In genomic region chr6:30723843-30724741, GRCh38 we compare ENCODE assay signal across 5 cellular contexts. TPM values are rescaled to one million over a fixed set of nuclear protein-coding genes. Genes with fewer than 3 reads are reported as not detected.
DNase-seq lines count a peak whose midpoint lies in the region; TF ChIP-seq lines count a peak whose summit lies in the region.
"Not testable (repeated sequence)": the region's sequence is repeated elsewhere in the genome, so short reads cannot be mapped to it uniquely, and the experiment has no call there.

No MANE protein-coding gene starts in this region.

- H3K27ac ChIP-seq in RWPE1 = peak overlapping the region; percentile 71

- H3K4me3 Mint-ChIP-seq in activated naive CD4-positive, alpha-beta T cell treated with anti-CD3 and anti-CD28 coated beads, Interleukin-2, amount 50 U/mL, for 24 hours = peak overlapping the region; percentile 67
- peak overlapping the region; percentile 97 for H3K4me3 Mint-ChIP-seq in nephron progenitor cell

- not testable (repeated sequence) for H3K27me3 ChIP-seq in GM06990 (replicated peaks; ENCODE audit: control insufficient read depth, insufficient read depth, low read length)

- POLR2A ChIA-PET in RWPE1 (lab: Yijun Ruan, JAX; ENCODE audit: low non-redundant PET) = interaction anchor here (0.6 to 0.8 kb wide), 2 partner anchors 115 to 175 kb away, joined by 3 to 5 read pairs; no protein-coding TSS in a partner anchor

- H3K27me3 Mint-ChIP-seq in activated naive CD4-positive, alpha-beta T cell treated with anti-CD3 and anti-CD28 coated beads, Interleukin-2, amount 50 U/mL, for 24 hours; nephron progenitor cell (ENCODE audit: low read depth, poor library complexity): not testable (repeated sequence)

- peak overlapping the region; percentile 86 for H3K27ac Mint-ChIP-seq in activated naive CD4-positive, alpha-beta T cell treated with anti-CD3 and anti-CD28 coated beads, Interleukin-2, amount 50 U/mL, for 24 hours
- peak overlapping the region; percentile 99 for H3K27ac Mint-ChIP-seq in nephron progenitor cell

- CTCF ChIA-PET in RWPE1 (lab: Yijun Ruan, JAX) = interaction anchor here (1.0 to 3.3 kb wide), 2 partner anchors 37 to 44 kb away, joined by 6 to 31 read pairs; no protein-coding TSS in a partner anchor

- H3K36me3 Mint-ChIP-seq in activated naive CD4-positive, alpha-beta T cell treated with anti-CD3 and anti-CD28 coated beads, Interleukin-2, amount 50 U/mL, for 24 hours = peaks cover 19% of the 10 kb centered on the region
- peaks cover 48% of the 10 kb centered on the region for H3K36me3 Mint-ChIP-seq in nephron progenitor cell (ENCODE audit: low read depth)

- not testable (repeated sequence) for H3K9me3 Mint-ChIP-seq in activated naive CD4-positive, alpha-beta T cell treated with anti-CD3 and anti-CD28 coated beads, Interleukin-2, amount 50 U/mL, for 24 hours; nephron progenitor cell

- peaks cover 43% of the 10 kb centered on the region for H3K4me1 Mint-ChIP-seq in activated naive CD4-positive, alpha-beta T cell treated with anti-CD3 and anti-CD28 coated beads, Interleukin-2, amount 50 U/mL, for 24 hours
- peaks cover 42% of the 10 kb centered on the region for H3K4me1 Mint-ChIP-seq in nephron progenitor cell

- not testable (repeated sequence) for TF ChIP-seq CTCF in GM06990 (IDR thresholded peaks at IDR 0.05; ENCODE audit: insufficient read depth, low read length, poor library complexity, severe bottlenecking); RWPE1 (conservative IDR thresholded peaks at IDR 0.05; ENCODE audit: low read depth); nephron progenitor cell (IDR thresholded peaks at IDR 0.05)
- TF ChIP-seq CTCF in epithelial cell of proximal tubule (conservative IDR thresholded peaks at IDR 0.05; ENCODE audit: low read depth, low read length) = peak; percentile 5

- 0 out of 2 replicates have a peak overlapping the region, but pooled peaks have one; percentile 10 for H3K4me3 ChIP-seq in GM06990 (replicated peaks; ENCODE audit: low read depth, low read length)
- H3K4me3 ChIP-seq in epithelial cell of proximal tubule (ENCODE audit: low read depth, low read length) = not testable (repeated sequence)

- not testable (repeated sequence) for DNase-seq in GM06990 (ENCODE audit: extremely low read depth, insufficient read length); RWPE1 (ENCODE audit: low spot score); epithelial cell of proximal tubule (ENCODE audit: low read depth); nephron progenitor cell

- H3K36me3 ChIP-seq in GM06990 (ENCODE audit: control insufficient read depth, insufficient read depth, low read length) = peaks cover 37% of the 10 kb centered on the region

RNA-seq across cellular contexts. Expression of gene TUBB, which starts 3.9 kb away (rescaled TPM):
- 1,157 and 1,940 TPM in 2 replicates for total RNA-seq in epithelial cell of proximal tubule

RNA-seq across cellular contexts. Expression of gene MDC1, which starts 7.0 kb away (rescaled TPM):
- 11.4 and 20.7 TPM in 2 replicates for total RNA-seq in epithelial cell of proximal tubule

RNA-seq across cellular contexts. Expression of gene FLOT1, which starts 18.4 kb away (rescaled TPM):
- 91.7 and 100 TPM in 2 replicates for total RNA-seq in epithelial cell of proximal tubule

RNA-seq across cellular contexts. Expression of gene IER3, which starts 20.3 kb away (rescaled TPM):
- total RNA-seq in epithelial cell of proximal tubule = 336 and 354 TPM in 2 replicates

RNA-seq across cellular contexts. Expression of gene NRM, which starts 33.3 kb away (rescaled TPM):
- total RNA-seq in epithelial cell of proximal tubule = 20.4 and 22.5 TPM in 2 replicates
